ENCODE assay signal across 10 cellular contexts in the genomic region with DNA sequence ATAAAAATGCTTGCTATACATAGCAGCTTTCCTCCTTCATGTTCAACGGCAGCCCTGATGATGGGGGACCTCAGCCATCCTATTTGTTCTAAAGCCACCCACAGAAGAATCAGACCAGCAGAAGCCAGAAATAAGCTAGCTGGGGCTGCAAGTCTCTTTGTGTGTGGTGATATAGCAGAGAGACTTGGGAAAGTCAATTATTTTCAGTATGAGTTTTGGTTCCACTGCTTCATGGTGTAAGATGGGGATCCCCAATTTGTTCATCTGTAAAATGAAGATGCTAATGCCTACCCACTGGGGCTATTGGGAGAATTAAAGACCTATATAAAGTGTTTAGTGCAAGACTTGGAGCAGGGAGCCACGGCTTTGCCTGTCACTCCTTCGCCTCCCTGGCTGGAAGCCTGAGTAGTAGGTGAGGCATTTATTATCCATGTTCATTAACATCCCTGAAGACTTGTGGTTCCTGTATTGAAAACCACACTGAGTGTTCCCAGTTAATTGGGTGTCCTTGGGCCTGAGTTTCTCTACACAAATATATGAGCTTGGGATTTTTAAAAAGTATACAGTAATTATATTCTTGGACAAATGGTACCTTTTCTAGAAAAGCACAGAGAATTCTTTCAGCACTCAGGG.
DNase-seq lines count a peak whose midpoint lies in the region; ATAC-seq and TF ChIP-seq lines count a peak whose summit lies in the region.
"Had no signal": no experiment of that assay in that cellular context is flagged by ENCODE, and none has a peak within 500 bp of the region (broad histone marks: within the 10 kb centered on the region; RNA-seq: fewer than 3 reads in every experiment).

No MANE protein-coding gene starts in this region.

- no peak for TF ChIP-seq CTCF in colonic mucosa (IDR thresholded peaks at IDR 0.05)

- no peak overlapping the region for H3K4me3 ChIP-seq in colonic mucosa
- H3K4me3 ChIP-seq: coronary artery had no signal

- no peak overlapping the region for H3K9ac ChIP-seq in colonic mucosa (ENCODE audit: low read depth in 2 of 2, low read length in 2 of 2)

- peak overlapping the region; percentile 31 for H3K4me3 Mint-ChIP-seq in activated T-cell treated with anti-CD3 and anti-CD28 coated beads, Interleukin-2, amount 50 U/mL, for 24 hours
- peak overlapping the region; percentile 45 for H3K4me3 Mint-ChIP-seq in activated T-helper 2 cell treated with anti-CD3 and anti-CD28 coated beads, Interferon-gamma antibody, Interleukin-2, Interleukin-4, amounts not matched to agents 10 μg/mL and 5 μg/mL and 100 μg/mL, durations not matched to agents 14 hours and 24 hours and 36 hours (ENCODE audit: low read depth)
- H3K4me3 Mint-ChIP-seq in stimulated activated memory B cell treated with anti-CD40 and anti-IgM and Interleukin-4, amounts not matched to agents 10 μg/mL and 1 μg/mL and 100 μg/mL, for 72 hours: no peak overlapping the region

- H3K4me1 Mint-ChIP-seq in activated T-cell treated with anti-CD3 and anti-CD28 coated beads, Interleukin-2, amount 50 U/mL, for 24 hours (ENCODE audit: low read depth): peaks cover 63% of the 10 kb centered on the region
- peaks cover 58% of the 10 kb centered on the region for H3K4me1 Mint-ChIP-seq in activated T-helper 2 cell treated with anti-CD3 and anti-CD28 coated beads, Interferon-gamma antibody, Interleukin-2, Interleukin-4, amounts not matched to agents 10 μg/mL and 5 μg/mL and 100 μg/mL, durations not matched to agents 14 hours and 24 hours and 36 hours (ENCODE audit: low read depth)
- H3K4me1 Mint-ChIP-seq in stimulated activated memory B cell treated with anti-CD40 and anti-IgM and Interleukin-4, amounts not matched to agents 10 μg/mL and 1 μg/mL and 100 μg/mL, for 72 hours: no peaks in the 10 kb centered on the region

- H3K27ac Mint-ChIP-seq in activated T-cell treated with anti-CD3 and anti-CD28 coated beads, Interleukin-2, amount 50 U/mL, for 24 hours: peak overlapping the region; percentile 96
- H3K27ac Mint-ChIP-seq in activated T-helper 2 cell treated with anti-CD3 and anti-CD28 coated beads, Interferon-gamma antibody, Interleukin-2, Interleukin-4, amounts not matched to agents 10 μg/mL and 5 μg/mL and 100 μg/mL, durations not matched to agents 14 hours and 24 hours and 36 hours: peak overlapping the region; percentile 91
- H3K27ac Mint-ChIP-seq in stimulated activated memory B cell treated with anti-CD40 and anti-IgM and Interleukin-4, amounts not matched to agents 10 μg/mL and 1 μg/mL and 100 μg/mL, for 72 hours: peak overlapping the region; percentile 51

- no peaks in the 10 kb centered on the region for H3K9me3 ChIP-seq in colonic mucosa

- no peaks in the 10 kb centered on the region for H3K4me1 ChIP-seq in colonic mucosa

- peak; percentile 38 for ATAC-seq in HG02852 (IDR thresholded peaks at IDR 0.05; ENCODE audit: unreplicated experiment)
- ATAC-seq in stimulated activated memory B cell treated with anti-CD40 and anti-IgM and Interleukin-4, amounts not matched to agents 10 μg/mL and 1 μg/mL and 100 μg/mL, for 72 hours: peak; percentile 57
- no peak for ATAC-seq in left cardiac atrium

- H3K27ac ChIP-seq in colonic mucosa: no peak overlapping the region
- H3K27ac ChIP-seq: coronary artery had no signal

- peaks cover 15% of the 10 kb centered on the region for H3K36me3 Mint-ChIP-seq in activated T-cell treated with anti-CD3 and anti-CD28 coated beads, Interleukin-2, amount 50 U/mL, for 24 hours (ENCODE audit: low read depth)
- H3K36me3 Mint-ChIP-seq in activated T-helper 2 cell treated with anti-CD3 and anti-CD28 coated beads, Interferon-gamma antibody, Interleukin-2, Interleukin-4, amounts not matched to agents 10 μg/mL and 5 μg/mL and 100 μg/mL, durations not matched to agents 14 hours and 24 hours and 36 hours (ENCODE audit: low read depth): peaks cover 22% of the 10 kb centered on the region
- H3K36me3 Mint-ChIP-seq in stimulated activated memory B cell treated with anti-CD40 and anti-IgM and Interleukin-4, amounts not matched to agents 10 μg/mL and 1 μg/mL and 100 μg/mL, for 72 hours: no peaks in the 10 kb centered on the region

- H3K36me3 ChIP-seq in colonic mucosa: no peaks in the 10 kb centered on the region

- intact Hi-C loops in activated T-helper 2 cell treated with anti-CD3 and anti-CD28 coated beads, Interferon-gamma antibody, Interleukin-2, Interleukin-4, amounts not matched to agents 10 μg/mL and 5 μg/mL and 100 μg/mL, durations not matched to agents 14 hours and 24 hours and 36 hours (cut with micrococcal nuclease): loop anchor here (1.0 to 5.0 kb wide), 11 partner anchors 23 to 1098 kb away; partner anchors contain the start of genes FOCAD, HACD4 and MLLT3
- intact Hi-C loops in colonic mucosa (cut with DNase I): no loop called here
- intact Hi-C loops in left cardiac atrium (cut with DNase I): no loop called here

- no peaks in the 10 kb centered on the region for H3K27me3 ChIP-seq in colonic mucosa

- H3K9me3 Mint-ChIP-seq in activated T-cell treated with anti-CD3 and anti-CD28 coated beads, Interleukin-2, amount 50 U/mL, for 24 hours: peaks cover 19% of the 10 kb centered on the region
- H3K9me3 Mint-ChIP-seq in activated T-helper 2 cell treated with anti-CD3 and anti-CD28 coated beads, Interferon-gamma antibody, Interleukin-2, Interleukin-4, amounts not matched to agents 10 μg/mL and 5 μg/mL and 100 μg/mL, durations not matched to agents 14 hours and 24 hours and 36 hours: peaks cover 17% of the 10 kb centered on the region
- peaks cover 2% of the 10 kb centered on the region for H3K9me3 Mint-ChIP-seq in stimulated activated memory B cell treated with anti-CD40 and anti-IgM and Interleukin-4, amounts not matched to agents 10 μg/mL and 1 μg/mL and 100 μg/mL, for 72 hours

- DNase-seq in activated T-cell treated with anti-CD3 and anti-CD28 coated beads, Interleukin-2, amount 50 U/mL, for 24 hours: no peak
- DNase-seq in activated T-cell treated with anti-CD3 and anti-CD28 coated beads for 4 hours (no peak), SIG-M5 (lab: John Stamatoyannopoulos, UW) (no peak), colonic mucosa (no peak), left cardiac atrium (no peak)
- no peak for DNase-seq in activated T-helper 2 cell treated with anti-CD3 and anti-CD28 coated beads, Interferon-gamma antibody, Interleukin-2, Interleukin-4, amounts not matched to agents 10 μg/mL and 5 μg/mL and 100 μg/mL, durations not matched to agents 14 hours and 24 hours and 36 hours (ENCODE audit: low spot score)
- DNase-seq: NCI-H1048 had no signal

- H3K27me3 Mint-ChIP-seq in activated T-cell treated with anti-CD3 and anti-CD28 coated beads, Interleukin-2, amount 50 U/mL, for 24 hours: no peaks in the 10 kb centered on the region
- no peaks in the 10 kb centered on the region for H3K27me3 Mint-ChIP-seq in activated T-helper 2 cell treated with anti-CD3 and anti-CD28 coated beads, Interferon-gamma antibody, Interleukin-2, Interleukin-4, amounts not matched to agents 10 μg/mL and 5 μg/mL and 100 μg/mL, durations not matched to agents 14 hours and 24 hours and 36 hours (ENCODE audit: low read depth)
- no peaks in the 10 kb centered on the region for H3K27me3 Mint-ChIP-seq in stimulated activated memory B cell treated with anti-CD40 and anti-IgM and Interleukin-4, amounts not matched to agents 10 μg/mL and 1 μg/mL and 100 μg/mL, for 72 hours

Comparison
In these comparisons a context has a peak if more than half of its experiments do, and no peak if none do; other contexts are left out.
1. ATAC-seq: peak in HG02852 (single experiment) and stimulated activated memory B cell treated with anti-CD40 and anti-IgM and Interleukin-4, amounts not matched to agents 10 μg/mL and 1 μg/mL and 100 μg/mL, for 72 hours (single experiment); none in left cardiac atrium (0 of 2).
2. Peak in every context shown above with its lines, with median percentiles within 50 percentile points of each other: H3K27ac Mint-ChIP-seq.